7 cellular contexts compared by ENCODE assay signal in genomic region chr12:108696111-108696995, GRCh38. TPM values are rescaled to one million over a fixed set of nuclear protein-coding genes. Genes with fewer than 3 reads are reported as not detected.
DNase-seq lines count a peak whose midpoint lies in the region; ATAC-seq lines count a peak whose summit lies in the region.

No MANE protein-coding gene starts in this region.

- DNase-seq in HK-2 (ENCODE audit: unreplicated experiment) (peak; percentile 61), T-cell (no peak), fibroblast of peridontal ligament (ENCODE audit: extremely low read depth) (peak; percentile 99), cerebellar nuclear complex (lab: John Stamatoyannopoulos, UW) (no peak)
- peak in 2 of 3 donors; percentile 17 to 34 for DNase-seq in stimulated activated CD4-positive, alpha-beta T cell treated with anti-CD3 and anti-CD28 coated beads, TNF-alpha, amount 100 ng/mL, for 48 hours (ENCODE audit: low read depth in 3 of 3)

- no peaks in the 10 kb centered on the region for H3K27me3 Mint-ChIP-seq in T-cell

- H3K4me1 Mint-ChIP-seq in T-cell = peaks cover 33 to 43% (median 39%) of the 10 kb centered on the region in 3 donors

- peak overlapping the region in 1 of 2 donors; percentile 57 for H3K27ac Mint-ChIP-seq in T-cell

- ATAC-seq in T-cell (replicated peaks in 1 of 4) (peak in 3 of 4 experiments; percentile 16 to 58 (median 28)), GM21360 (IDR thresholded peaks at IDR 0.05; ENCODE audit: unreplicated experiment) (no peak), GM18858 (IDR thresholded peaks at IDR 0.05; ENCODE audit: unreplicated experiment) (no peak)

- no peaks in the 10 kb centered on the region for H3K9me3 Mint-ChIP-seq in T-cell

- CTCF ChIA-PET in T-cell (lab: Charles Lee) = interaction anchor here (0.5 to 1.9 kb wide), 7 partner anchors 11 to 689 kb away, joined by 3 to 7 read pairs (median 3); no protein-coding TSS in a partner anchor

- POLR2A ChIA-PET in T-cell (lab: Charles Lee) = interaction anchor here in 1 of 2 donors (0.7 kb wide), 1 partner anchor 11 kb away, joined by 5 read pairs; no protein-coding TSS in a partner anchor

- peaks cover 9% of the 10 kb centered on the region for H3K36me3 Mint-ChIP-seq in T-cell

- no peak overlapping the region for H3K4me3 Mint-ChIP-seq in T-cell

RNA-seq across cellular contexts. Expression of gene CORO1C, which starts 35.0 kb away (rescaled TPM):
- total RNA-seq in T-cell = 10 to 100 TPM in 1 of 5 donors, 1 to 10 TPM in 4; 7.4 to 11.4 (median 8.7) TPM

Comparison
In these comparisons a context has a peak if more than half of its experiments do, and no peak if none do; other contexts are left out.
1. DNase-seq: peak in HK-2 (single experiment), fibroblast of peridontal ligament (single experiment) and stimulated activated CD4-positive, alpha-beta T cell treated with anti-CD3 and anti-CD28 coated beads, TNF-alpha, amount 100 ng/mL, for 48 hours (2 of 3); none in T-cell (0 of 34) and cerebellar nuclear complex (0 of 2).
2. ATAC-seq: peak in T-cell (3 of 4); none in GM21360 (single experiment) and GM18858 (single experiment).